Comparison of ENCODE assay signal across 28 cellular contexts in the genomic region with DNA sequence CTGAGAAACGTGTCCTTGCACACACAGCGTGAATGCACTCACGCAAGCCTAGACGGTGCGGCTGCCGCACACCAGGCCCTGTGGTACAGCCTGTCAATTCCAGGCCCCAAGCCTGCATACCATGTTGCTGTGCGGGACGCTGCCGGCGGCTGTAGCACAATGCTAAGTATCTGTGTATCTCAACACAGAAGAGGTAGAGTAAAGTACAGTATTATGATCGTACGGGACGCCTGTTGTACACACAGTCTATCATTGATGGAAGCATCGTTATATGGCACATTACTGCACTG. TPM values are rescaled to one million over a fixed set of nuclear protein-coding genes. Genes with fewer than 3 reads are reported as not detected.
"Had no signal": no experiment of that assay in that cellular context is flagged by ENCODE, and none has a peak within 500 bp of the region (broad histone marks: within the 10 kb centered on the region; RNA-seq: fewer than 3 reads in every experiment).

No MANE protein-coding gene starts in this region.

- H3K4me3 ChIP-seq: K562, Peyer's patch had no signal

- H3K27me3 Mint-ChIP-seq: activated B cell treated with CpG ODN at 0.5 μM for 24 hours; activated CD4-positive, alpha-beta T cell treated with anti-CD3 and anti-CD28 coated beads, Interleukin-2, amount 10 ng/mL, durations not matched to agents 24 days and 14 days; activated CD8-positive, alpha-beta memory T cell treated with anti-CD3 and anti-CD28 coated beads, Interleukin-2, amount 10 ng/mL, durations not matched to agents 7 days and 5 days; activated naive CD4-positive, alpha-beta T cell treated with anti-CD3 and anti-CD28 coated beads, Interleukin-2, amount 50 U/mL, for 24 hours; activated naive CD8-positive, alpha-beta T cell treated with anti-CD3 and anti-CD28 coated beads, Interleukin-2, amount 50 U/mL, for 24 hours; activated T-cell treated with anti-CD3 and anti-CD28 coated beads, Interleukin-2, amount 50 U/mL, for 24 hours; T-helper 17 cell had no signal

- DNase-seq: activated B cell treated with CpG ODN at 0.5 μM for 24 hours; activated CD4-positive, alpha-beta T cell treated with anti-CD3 and anti-CD28 coated beads for 1 hour; activated CD4-positive, alpha-beta T cell treated with anti-CD3 and anti-CD28 coated beads, Interleukin-2, amount 10 ng/mL, durations not matched to agents 24 days and 14 days; activated CD4-positive, alpha-beta T cell treated with anti-CD3 and anti-CD28 coated beads, Interleukin-2, amount 50 U/mL, for 48 hours; activated CD8-positive, alpha-beta memory T cell treated with anti-CD3 and anti-CD28 coated beads, Interleukin-2, amount 10 ng/mL, durations not matched to agents 7 days and 5 days; activated effector memory CD4-positive, alpha-beta T cell treated with Interleukin-2 at 50 U/mL for 16 hours; activated naive CD4-positive, alpha-beta T cell; activated naive CD8-positive, alpha-beta T cell treated with anti-CD3 and anti-CD28 coated beads, Interleukin-2, amount 50 U/mL, for 24 hours; activated T-cell treated with anti-CD3 and anti-CD28 coated beads, Interleukin-2, amount 50 U/mL, for 24 hours; amniotic stem cell; brain microvascular endothelial cell; Karpas-422; MM.1S; NCI-H1105; NCI-H1436; NCI-H1694 treated with DMSO at 0.1 percent for 48 hours; NCI-H2029 treated with DMSO at 0.1 percent for 48 hours; NCI-H510A treated with DMSO at 0.1 percent for 48 hours; NCI-H69; NK-92 treated with Interleukin-12 subunit alpha and Interleukin-12 subunit beta, amount 100 ng/mL, for 24 hours; Peyer's patch; Right ventricle myocardium superior; T-helper 17 cell; T-helper 9 cell had no signal

- H3K4me1 Mint-ChIP-seq: activated B cell treated with CpG ODN at 0.5 μM for 24 hours; activated CD4-positive, alpha-beta T cell treated with anti-CD3 and anti-CD28 coated beads, Interleukin-2, amount 10 ng/mL, durations not matched to agents 24 days and 14 days; activated CD8-positive, alpha-beta memory T cell treated with anti-CD3 and anti-CD28 coated beads, Interleukin-2, amount 10 ng/mL, durations not matched to agents 7 days and 5 days; activated naive CD4-positive, alpha-beta T cell treated with anti-CD3 and anti-CD28 coated beads, Interleukin-2, amount 50 U/mL, for 24 hours; activated naive CD8-positive, alpha-beta T cell treated with anti-CD3 and anti-CD28 coated beads, Interleukin-2, amount 50 U/mL, for 24 hours; T-helper 17 cell had no signal

- H3K4me1 ChIP-seq: Peyer's patch had no signal

- H3K27ac ChIP-seq: brain microvascular endothelial cell, Peyer's patch, RWPE1 had no signal

- H3K36me3 Mint-ChIP-seq: activated CD8-positive, alpha-beta memory T cell treated with anti-CD3 and anti-CD28 coated beads, Interleukin-2, amount 10 ng/mL, durations not matched to agents 7 days and 5 days had no signal

- H3K9me3 Mint-ChIP-seq: activated B cell treated with CpG ODN at 0.5 μM for 24 hours; activated CD4-positive, alpha-beta T cell treated with anti-CD3 and anti-CD28 coated beads, Interleukin-2, amount 10 ng/mL, durations not matched to agents 24 days and 14 days; activated naive CD4-positive, alpha-beta T cell treated with anti-CD3 and anti-CD28 coated beads, Interleukin-2, amount 50 U/mL, for 24 hours; activated naive CD8-positive, alpha-beta T cell treated with anti-CD3 and anti-CD28 coated beads, Interleukin-2, amount 50 U/mL, for 24 hours; activated T-cell treated with anti-CD3 and anti-CD28 coated beads, Interleukin-2, amount 50 U/mL, for 24 hours; activated T-helper 1 cell treated with anti-CD3 and anti-CD28 coated beads, Interleukin-12 subunit alpha, Interleukin-12 subunit beta, Interleukin-2, Interleukin-4 antibody, amounts not matched to agents 30 ng/mL and 10 ng/mL and 1 ng/mL, durations not matched to agents 14 hours and 24 hours and 36 hours had no signal

- ATAC-seq: activated CD8-positive, alpha-beta memory T cell treated with anti-CD3 and anti-CD28 coated beads, Interleukin-2, amount 10 ng/mL, durations not matched to agents 7 days and 5 days; activated naive CD8-positive, alpha-beta T cell treated with anti-CD3 and anti-CD28 coated beads, Interleukin-2, amount 50 U/mL, for 24 hours; K562; T-helper 17 cell had no signal

- H3K4me3 Mint-ChIP-seq: activated B cell treated with CpG ODN at 0.5 μM for 24 hours; activated CD4-positive, alpha-beta T cell treated with anti-CD3 and anti-CD28 coated beads, Interleukin-2, amount 10 ng/mL, durations not matched to agents 24 days and 14 days; activated CD8-positive, alpha-beta memory T cell treated with anti-CD3 and anti-CD28 coated beads, Interleukin-2, amount 10 ng/mL, durations not matched to agents 7 days and 5 days; activated naive CD4-positive, alpha-beta T cell treated with anti-CD3 and anti-CD28 coated beads, Interleukin-2, amount 50 U/mL, for 24 hours; activated naive CD8-positive, alpha-beta T cell treated with anti-CD3 and anti-CD28 coated beads, Interleukin-2, amount 50 U/mL, for 24 hours; activated T-cell treated with anti-CD3 and anti-CD28 coated beads, Interleukin-2, amount 50 U/mL, for 24 hours; activated T-helper 1 cell treated with anti-CD3 and anti-CD28 coated beads, Interleukin-12 subunit alpha, Interleukin-12 subunit beta, Interleukin-2, Interleukin-4 antibody, amounts not matched to agents 30 ng/mL and 10 ng/mL and 1 ng/mL, durations not matched to agents 14 hours and 24 hours and 36 hours; T-helper 17 cell had no signal

- H3K9me3 ChIP-seq: Peyer's patch had no signal

- H3K27me3 ChIP-seq: brain microvascular endothelial cell, Peyer's patch had no signal

- H3K27ac Mint-ChIP-seq: activated B cell treated with CpG ODN at 0.5 μM for 24 hours; activated CD4-positive, alpha-beta T cell treated with anti-CD3 and anti-CD28 coated beads, Interleukin-2, amount 10 ng/mL, durations not matched to agents 24 days and 14 days; activated CD8-positive, alpha-beta memory T cell treated with anti-CD3 and anti-CD28 coated beads, Interleukin-2, amount 10 ng/mL, durations not matched to agents 7 days and 5 days; activated naive CD4-positive, alpha-beta T cell treated with anti-CD3 and anti-CD28 coated beads, Interleukin-2, amount 50 U/mL, for 24 hours; activated naive CD8-positive, alpha-beta T cell treated with anti-CD3 and anti-CD28 coated beads, Interleukin-2, amount 50 U/mL, for 24 hours; activated T-cell treated with anti-CD3 and anti-CD28 coated beads, Interleukin-2, amount 50 U/mL, for 24 hours; activated T-helper 1 cell treated with anti-CD3 and anti-CD28 coated beads, Interleukin-12 subunit alpha, Interleukin-12 subunit beta, Interleukin-2, Interleukin-4 antibody, amounts not matched to agents 30 ng/mL and 10 ng/mL and 1 ng/mL, durations not matched to agents 14 hours and 24 hours and 36 hours; T-helper 17 cell had no signal

RNA-seq across cellular contexts. Expression of gene AMN, which starts 45.0 kb away (rescaled TPM):
- total RNA-seq: Right ventricle myocardium superior had no signal
- polyA plus RNA-seq: K562 had no signal
